21 cellular contexts compared by ENCODE assay signal in genomic region chr13:45621950-45622349, GRCh38. TPM values are rescaled to one million over a fixed set of nuclear protein-coding genes. Genes with fewer than 3 reads are reported as not detected.
DNase-seq lines count a peak whose midpoint lies in the region; ATAC-seq, FAIRE-seq and TF ChIP-seq lines count a peak whose summit lies in the region.
"Had no signal": no experiment of that assay in that cellular context is flagged by ENCODE, and none has a peak within 500 bp of the region (broad histone marks: within the 10 kb centered on the region; RNA-seq: fewer than 3 reads in every experiment).

No MANE protein-coding gene starts in this region.

- no peaks in the 10 kb centered on the region for H3K79me1 ChIP-seq in H1 (ENCODE audit: low read depth, low read length)
- no peaks in the 10 kb centered on the region for H3K79me1 ChIP-seq in mesendoderm (ENCODE audit: low read length)

- no peak for FAIRE-seq in H1 (lab: Jason Lieb, UNC)
- FAIRE-seq in GM12892 (lab: Jason Lieb, UNC), result no peak
- FAIRE-seq: G401.6, HTR-8/SVneo had no signal

- H4K5ac ChIP-seq in H1 (ENCODE audit: insufficient read length, low read depth, low read length) (no peak overlapping the region), mesendoderm (ENCODE audit: low read length) (no peak overlapping the region)

- TF ChIP-seq RAD21 in H1 (IDR thresholded peaks at IDR 0.05 in 1 of 2, conservative IDR thresholded peaks at IDR 0.05 in 1 of 2; ENCODE audit: low read depth in 2 of 2, low read length in 2 of 2), result no peak

- no peak overlapping the region for H3K14ac ChIP-seq in H1 (ENCODE audit: insufficient read length)

- H3K4me1 ChIP-seq in HUES6 (ENCODE audit: control insufficient read depth, insufficient read depth, low read length) (peaks cover 21% of the 10 kb centered on the region), H1 (replicated peaks in 1 of 4; ENCODE audit: control insufficient read depth in 3 of 4, insufficient read depth in 4 of 4, low read length in 3 of 4) (peaks cover 0 to 10% (median 6%) of the 10 kb centered on the region in 4 experiments; a peak in 5 of 7 replicates), mesendoderm (ENCODE audit: control insufficient read depth, low read depth, low read length) (no peaks in the 10 kb centered on the region), Caco-2 (0 out of 2 replicates have a peak, but pooled peaks cover 4% of the 10 kb centered on the region)

- H3K23ac ChIP-seq in H1 (ENCODE audit: insufficient read length) (no peak overlapping the region), mesendoderm (ENCODE audit: low read length) (no peak overlapping the region)

- H3K36me3 ChIP-seq in HUES6 (ENCODE audit: control insufficient read depth, insufficient read depth, low read length) (no peaks in the 10 kb centered on the region), H1 (ENCODE audit: control insufficient read depth in 2 of 4, insufficient read depth in 4 of 4, low read length in 3 of 4) (no peaks in the 10 kb centered on the region), mesendoderm (ENCODE audit: control insufficient read depth, insufficient read depth, low read length) (no peaks in the 10 kb centered on the region), Caco-2 (ENCODE audit: control insufficient read depth, insufficient read depth, low read length) (no peaks in the 10 kb centered on the region)

- H3K27ac ChIP-seq in HUES6 (ENCODE audit: low read depth, low read length) (no peak overlapping the region), H1 (ENCODE audit: low read depth, low read length) (no peak overlapping the region), mesendoderm (ENCODE audit: low read depth, low read length) (no peak overlapping the region)
- H3K27ac ChIP-seq: C4-2B had no signal

- DNase-seq in NCI-H146 (lab: John Stamatoyannopoulos, UW) (peak; percentile 26), NCI-H146 treated with DMSO at 0.1 percent for 48 hours (lab: John Stamatoyannopoulos, UW; ENCODE audit: unreplicated experiment) (no peak), H1 (ENCODE audit: low read depth in 1 of 2, low spot score in 2 of 2) (peak; percentile 19 to 59), mesendoderm (peak; percentile 71), GM12892 (ENCODE audit: insufficient read length) (no peak), Caco-2 (no peak)
- DNase-seq: 8988T, DMS53, GOT3, HFFc6, KBM-7, NCI-H187, NCI-H2171 treated with DMSO at 0.1 percent for 48 hours, NCI-H774, SIG-M5 had no signal

- H3K4ac ChIP-seq in H1 (replicated peaks; ENCODE audit: insufficient read length, low read depth, low read length) (no peak overlapping the region), mesendoderm (ENCODE audit: low read depth, low read length) (no peak overlapping the region)

- H2AK5ac ChIP-seq in H1 (ENCODE audit: low read depth, low read length) (no peak overlapping the region), mesendoderm (ENCODE audit: low read length) (no peak overlapping the region)

- H3K9me3 ChIP-seq in HUES6 (ENCODE audit: control insufficient read depth, insufficient read depth, low read depth, low read length) (no peaks in the 10 kb centered on the region), H1 (ENCODE audit: insufficient read depth in 2 of 2, low read depth in 1 of 2, low read length in 1 of 2) (no peaks in the 10 kb centered on the region), Caco-2 (no peaks in the 10 kb centered on the region)

- H2AFZ ChIP-seq in H1 (ENCODE audit: low read length), result peak overlapping the region; percentile 91

- no peaks in the 10 kb centered on the region for H3K36me3 Mint-ChIP-seq in Caco-2 (ENCODE audit: insufficient read depth, unreplicated experiment)

- peaks cover 13% of the 10 kb centered on the region for H3K9me3 Mint-ChIP-seq in Caco-2 (ENCODE audit: unreplicated experiment)
- H3K9me3 Mint-ChIP-seq: HFFc6 had no signal

- no peak overlapping the region for H2BK20ac ChIP-seq in H1 (ENCODE audit: low read length)

- H3K27me3 Mint-ChIP-seq in Caco-2 (ENCODE audit: insufficient read depth, unreplicated experiment), result peaks cover 10% of the 10 kb centered on the region

- H3K56ac ChIP-seq in H1 (replicated peaks; ENCODE audit: insufficient read length, low read depth, low read length), result no peak overlapping the region
- peak overlapping the region; percentile 15 for H3K56ac ChIP-seq in mesendoderm (ENCODE audit: low read length)

- no peak for ATAC-seq in HG02571 (IDR thresholded peaks at IDR 0.05; ENCODE audit: unreplicated experiment)

- BruUV-seq in Caco-2 (replicated peaks; lab: Mats Ljungman, UMichigan), result no TSS peak

- H3K27me3 ChIP-seq in HUES6 (ENCODE audit: control insufficient read depth, insufficient read depth, low read length) (no peaks in the 10 kb centered on the region), H1 (replicated peaks in 1 of 4; ENCODE audit: control insufficient read depth in 3 of 4, extremely low read depth in 1 of 4, insufficient read depth in 3 of 4, low read length in 3 of 4) (no peaks in the 10 kb centered on the region), mesendoderm (ENCODE audit: insufficient read depth, low read length, poor library complexity) (no peaks in the 10 kb centered on the region), Caco-2 (replicated peaks; ENCODE audit: control insufficient read depth, insufficient read depth, low read length) (no peaks in the 10 kb centered on the region)

- intact Hi-C loops in Caco-2 (cut with micrococcal nuclease; ENCODE audit: unreplicated experiment), result loop anchor here (10.0 kb wide), 1 partner anchor 63 kb away; no protein-coding TSS in a partner anchor

- H3K4me3 ChIP-seq in HUES6 (ENCODE audit: low read depth, low read length), result 0 out of 2 replicates have a peak overlapping the region, but pooled peaks have one; percentile 22
- H3K4me3 ChIP-seq in H1 (ENCODE audit: extremely low read depth in 1 of 4, insufficient read depth in 2 of 4, low read depth in 3 of 4, low read length in 4 of 4), result peak overlapping the region in 1 of 4 experiments; percentile 24; a peak in 3 of 8 replicates
- no peak overlapping the region for H3K4me3 ChIP-seq in mesendoderm (ENCODE audit: low read length)
- no peak overlapping the region for H3K4me3 ChIP-seq in Caco-2 (ENCODE audit: low read depth, low read length)

- H2BK5ac ChIP-seq in H1 (ENCODE audit: low read depth, low read length) (no peak overlapping the region; the same call in 1 of the 2 replicates), mesendoderm (ENCODE audit: low read length) (no peak overlapping the region)

- CTCF ChIA-PET in H1 (lab: Charles Lee; ENCODE audit: partially characterized antibody), result interaction anchor here (0.9 to 12.5 kb wide), 15 partner anchors 8 to 332 kb away, joined by 3 to 170 read pairs (median 17); partner anchors contain the start of gene ERICH6B
- CTCF ChIA-PET in Caco-2 (lab: Charles Lee), result no interaction called here

- H2BK15ac ChIP-seq in H1 (ENCODE audit: low read length), result no peak overlapping the region
- no peak overlapping the region for H2BK15ac ChIP-seq in mesendoderm (replicated peaks; ENCODE audit: low read depth)

- TF ChIP-seq EP300 in H1 (IDR thresholded peaks at IDR 0.05; ENCODE audit: borderline replicate concordance in 1 of 2, low read depth in 2 of 2, low read length in 2 of 2), result no peak

- H3K18ac ChIP-seq in H1 (ENCODE audit: extremely low read depth, low read length), result peak overlapping the region; percentile 13; the same call in 1 of the 2 replicates
- no peak overlapping the region for H3K18ac ChIP-seq in mesendoderm (ENCODE audit: low read length)

- no peak overlapping the region for H3K4me3 Mint-ChIP-seq in Caco-2 (ENCODE audit: unreplicated experiment)
- H3K4me3 Mint-ChIP-seq: HFFc6 had no signal

- POLR2A ChIA-PET in H1 (lab: Charles Lee; ENCODE audit: partially characterized antibody) (interaction anchor here (0.8 kb wide), 1 partner anchor 11 kb away, joined by 4 read pairs; no protein-coding TSS in a partner anchor), Caco-2 (lab: Charles Lee) (no interaction called here)

- H3K4me2 ChIP-seq in H1 (ENCODE audit: insufficient read depth in 1 of 2, low read depth in 2 of 2, low read length in 2 of 2), result peak overlapping the region; percentile 47 to 52; a peak in 3 of 4 replicates
- no peak overlapping the region for H3K4me2 ChIP-seq in mesendoderm (ENCODE audit: low read length)

- H4K91ac ChIP-seq in H1 (replicated peaks; ENCODE audit: insufficient read length, low read length), result no peak overlapping the region

- 32% methylated on average over 6 of the region's 6 CpGs; no CpG with 5 or more reads in 1 of the 2 experiments for WGBS in H1 (ENCODE audit: extremely low coverage in 1 of 2, insufficient coverage in 1 of 2, insufficient read length in 1 of 2, insufficient replicate concordance in 2 of 2, low coverage in 1 of 2, low lambda C conversion rate in 2 of 2, missing lambda C conversion rate in 1 of 2), 2 experiments
- no CpG with 5 or more reads among the region's 6 CpGs for WGBS in mesendoderm (ENCODE audit: extremely low coverage, insufficient coverage, low lambda C conversion rate)

- peaks cover 4% of the 10 kb centered on the region for H3K4me1 Mint-ChIP-seq in Caco-2 (ENCODE audit: low read depth, unreplicated experiment)

- H2BK12ac ChIP-seq in H1 (ENCODE audit: low read depth, low read length), result no peak overlapping the region

- H4K8ac ChIP-seq in H1 (ENCODE audit: extremely low read depth, insufficient read depth, low read length), result peak overlapping the region; percentile 12; the same call in 1 of the 2 replicates
- no peak overlapping the region for H4K8ac ChIP-seq in mesendoderm (ENCODE audit: low read depth, low read length)

- no peaks in the 10 kb centered on the region; the same call in 1 of the 2 replicates for H3K23me2 ChIP-seq in H1 (ENCODE audit: low read depth, low read length)

- TF ChIP-seq POLR2A in H1 (IDR thresholded peaks at IDR 0.05; ENCODE audit: control extremely low read depth in 1 of 2, low read depth in 2 of 2, low read length in 2 of 2) (no peak), GM12892 (IDR thresholded peaks at IDR 0.05; ENCODE audit: low read depth, low read length) (no peak)

- H3K79me2 ChIP-seq in H1 (ENCODE audit: control insufficient read depth in 1 of 2, insufficient read depth in 2 of 2, low read length in 2 of 2) (no peaks in the 10 kb centered on the region), mesendoderm (ENCODE audit: control insufficient read depth, insufficient read depth, low read length) (no peaks in the 10 kb centered on the region)

- no peak overlapping the region for H3K9ac ChIP-seq in HUES6 (ENCODE audit: low read length)
- no peak overlapping the region for H3K9ac ChIP-seq in H1 (replicated peaks in 1 of 4; ENCODE audit: extremely low read depth in 1 of 4, low read depth in 3 of 4, low read length in 3 of 4)
- no peak overlapping the region for H3K9ac ChIP-seq in mesendoderm (ENCODE audit: low read length)

- H3K27ac Mint-ChIP-seq in Caco-2 (ENCODE audit: unreplicated experiment), result no peak overlapping the region
- H3K27ac Mint-ChIP-seq: HFFc6 had no signal

- H2BK120ac ChIP-seq in H1 (replicated peaks; ENCODE audit: low read depth, low read length) (no peak overlapping the region), mesendoderm (ENCODE audit: low read depth, low read length) (no peak overlapping the region)

- no peak for TF ChIP-seq CTCF in H1 (IDR thresholded peaks at IDR 0.05; ENCODE audit: control extremely low read depth in 1 of 3, insufficient read depth in 1 of 3, low read depth in 1 of 3, low read length in 3 of 3)
- no peak for TF ChIP-seq CTCF in Caco-2 (IDR thresholded peaks at IDR 0.05; ENCODE audit: insufficient read depth in 1 of 2, low read depth in 1 of 2, low read length in 1 of 2, severe bottlenecking in 1 of 2, unreplicated experiment in 1 of 2)

- H4K20me1 ChIP-seq in H1 (replicated peaks in 1 of 2; ENCODE audit: control insufficient read depth in 1 of 2, insufficient read depth in 2 of 2, low read length in 2 of 2), result no peaks in the 10 kb centered on the region

RNA-seq across cellular contexts. Expression of gene ERICH6B, which starts 6.4 kb away (rescaled TPM):
- total RNA-seq in H1 (2021; fragmentation: NEBNext Ultra II Directional; extraction: Animal tissue kit (Norgen Biotek cat#: 25700)), result not detected in 2 replicates
- polyA plus RNA-seq in H1 (2011; rRNA removed), result not detected in 2 replicates
- polyA plus RNA-seq in H1 (2011; cell fraction: cytosol; rRNA removed), result not detected
- polyA plus RNA-seq in H1 (2011; cell fraction: nucleus; rRNA removed), result not detected
- 0.57 to 0.94 TPM (median 0.69 TPM) in 4 replicates for polyA plus RNA-seq in H1 (2012, experiment 1 of 2)
- not detected for polyA plus RNA-seq in H1 (2012, experiment 2 of 2)
- not detected for polyA plus RNA-seq in H1 (2013, experiment 1 of 2)
- polyA plus RNA-seq in H1 (2013, experiment 2 of 2), result not detected
- not detected in 2 replicates for polyA minus RNA-seq in H1 (2011; rRNA and poly(A)+ RNA removed)
- not detected for polyA minus RNA-seq in H1 (2011; cell fraction: cytosol; rRNA and poly(A)+ RNA removed)
- polyA minus RNA-seq in H1 (2011; cell fraction: nucleus; rRNA and poly(A)+ RNA removed), result not detected
- polyA plus RNA-seq in mesendoderm (2013, experiment 1 of 2), result not detected
- not detected for polyA plus RNA-seq in mesendoderm (2013, experiment 2 of 2)
- polyA plus RNA-seq in GM12892 (2012; ENCODE audit: missing spikeins), result 0.89 TPM
- total RNA-seq in Caco-2 (2022), result not detected in 2 replicates
- total RNA-seq: HFFc6, NCI-H460 had no signal

Comparison
In these comparisons a context has a peak if more than half of its experiments do, and no peak if none do; other contexts are left out.
1. DNase-seq: peak in NCI-H146 (single experiment), H1 (2 of 2) and mesendoderm (single experiment); none in NCI-H146 treated with DMSO at 0.1 percent for 48 hours (single experiment), GM12892 (single experiment) and Caco-2 (0 of 2).